In genomic region chr16:11319529-11320146, GRCh38 we compare ENCODE assay signal across 15 cellular contexts. TPM values are rescaled to one million over a fixed set of nuclear protein-coding genes. Genes with fewer than 3 reads are reported as not detected.
A peak's percentile ranks its signal among the peaks of the same experiment; 100 is the strongest.
DNase-seq lines count a peak whose midpoint lies in the region; ATAC-seq lines count a peak whose summit lies in the region.
"Had no signal": no experiment of that assay in that cellular context is flagged by ENCODE, and none has a peak within 500 bp of the region (broad histone marks: within the 10 kb centered on the region; RNA-seq: fewer than 3 reads in every experiment).

No MANE protein-coding gene starts in this region.

- intact Hi-C loops in left colon (cut with DNase I, micrococcal nuclease) = no loop called here

- ATAC-seq in left colon = peak; percentile 40
- no peak for ATAC-seq in HG03135 (IDR thresholded peaks at IDR 0.05; ENCODE audit: unreplicated experiment)
- ATAC-seq in HG03460 (IDR thresholded peaks at IDR 0.05; ENCODE audit: unreplicated experiment) = no peak

- DNase-seq in NCI-H2171 (lab: John Stamatoyannopoulos, UW) (peak; percentile 19), NCI-H2171 treated with DMSO at 0.1 percent for 48 hours (lab: John Stamatoyannopoulos, UW) (no peak), EH (ENCODE audit: low read depth) (peak; percentile 35), RPMI8226 (peak; percentile 80), left colon (peak in 1 of 2 donors; percentile 47), AML-193 (lab: John Stamatoyannopoulos, UW) (no peak)
- DNase-seq: activated CD4-positive, alpha-beta T cell treated with anti-CD3 and anti-CD28 coated beads, Interleukin-2, amount 10 ng/mL, durations not matched to agents 7 days and 5 days; Caco-2; sigmoid colon; stimulated activated CD4-positive, alpha-beta T cell treated with anti-CD3 and anti-CD28 coated beads, Interleukin-4, amount 100 ng/mL, for 4 hours; T1000 had no signal

RNA-seq across cellular contexts. Expression of gene RMI2, which starts 25.6 kb away (rescaled TPM):
- 1 to 10 TPM; 5.5 to 8.3 TPM for total RNA-seq in left colon

RNA-seq across cellular contexts. Expression of gene PRM1, which starts 38.5 kb away (rescaled TPM):
- not detected for total RNA-seq in left colon
- total RNA-seq: activated CD4-positive, alpha-beta T cell treated with anti-CD3 and anti-CD28 coated beads, Interleukin-2, amount 10 ng/mL, durations not matched to agents 7 days and 5 days; Caco-2; epithelial cell of proximal tubule; sigmoid colon; tibial nerve had no signal

RNA-seq across cellular contexts. Expression of gene PRM2, which starts 43.4 kb away (rescaled TPM):
- total RNA-seq in left colon = not detected
- total RNA-seq: activated CD4-positive, alpha-beta T cell treated with anti-CD3 and anti-CD28 coated beads, Interleukin-2, amount 10 ng/mL, durations not matched to agents 7 days and 5 days; Caco-2; epithelial cell of proximal tubule; sigmoid colon; tibial nerve had no signal

RNA-seq across cellular contexts. Expression of gene PRM3, which starts 46.2 kb away (rescaled TPM):
- not detected for total RNA-seq in left colon
- total RNA-seq: activated CD4-positive, alpha-beta T cell treated with anti-CD3 and anti-CD28 coated beads, Interleukin-2, amount 10 ng/mL, durations not matched to agents 7 days and 5 days; Caco-2; epithelial cell of proximal tubule; sigmoid colon; tibial nerve had no signal

RNA-seq across cellular contexts. Expression of gene TNP2, which starts 50.5 kb away (rescaled TPM):
- total RNA-seq in left colon = not detected
- total RNA-seq: activated CD4-positive, alpha-beta T cell treated with anti-CD3 and anti-CD28 coated beads, Interleukin-2, amount 10 ng/mL, durations not matched to agents 7 days and 5 days; Caco-2; epithelial cell of proximal tubule; sigmoid colon; tibial nerve had no signal

Comparison
In these comparisons a context has a peak if more than half of its experiments do, and no peak if none do; other contexts are left out.
1. DNase-seq: peak in NCI-H2171 (single experiment), EH (single experiment) and RPMI8226 (single experiment); none in NCI-H2171 treated with DMSO at 0.1 percent for 48 hours (single experiment) and AML-193 (0 of 2).